In the genomic region with DNA sequence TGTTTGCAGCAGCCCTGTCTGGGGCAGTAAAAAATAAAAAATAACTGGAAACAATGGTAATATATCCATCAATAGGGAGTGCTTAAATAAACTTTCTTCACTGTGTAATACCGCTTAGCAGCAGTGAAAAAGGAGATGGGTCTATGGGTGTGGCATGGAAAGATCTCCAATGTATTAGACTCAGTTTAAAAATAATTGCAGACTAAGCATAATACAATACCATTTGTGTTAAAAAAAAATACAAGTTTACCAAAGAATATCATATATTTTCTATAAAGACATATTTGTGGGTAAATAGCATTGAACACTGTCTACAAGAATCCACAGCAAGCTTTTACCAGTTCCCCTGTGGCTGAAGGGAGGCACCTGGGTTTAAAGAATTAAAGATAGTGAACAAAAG, we compare ENCODE assay signal across 10 cellular contexts. TPM values are rescaled to one million over a fixed set of nuclear protein-coding genes. Genes with fewer than 3 reads are reported as not detected.
DNase-seq lines count a peak whose midpoint lies in the region; ATAC-seq and TF ChIP-seq lines count a peak whose summit lies in the region.
"Had no signal": no experiment of that assay in that cellular context is flagged by ENCODE, and none has a peak within 500 bp of the region (broad histone marks: within the 10 kb centered on the region; RNA-seq: fewer than 3 reads in every experiment).

No MANE protein-coding gene starts in this region.

- no peaks in the 10 kb centered on the region for H3K9me3 Mint-ChIP-seq in activated T-cell treated with anti-CD3 and anti-CD28 coated beads, Interleukin-2, amount 50 U/mL, for 4 hours
- H3K9me3 Mint-ChIP-seq in progenitor cell of endocrine pancreas (ENCODE audit: low read depth) = no peaks in the 10 kb centered on the region
- H3K9me3 Mint-ChIP-seq in WTC11 = no peaks in the 10 kb centered on the region

- H3K9me3 ChIP-seq in Loucy (ENCODE audit: insufficient read depth, low read depth, low read length) (no peaks in the 10 kb centered on the region), adipocyte (ENCODE audit: control insufficient read depth, low read length) (no peaks in the 10 kb centered on the region)

- H3K4me3 ChIP-seq in Loucy (ENCODE audit: low read length, poor library complexity, severe bottlenecking) (no peak overlapping the region), adipocyte (ENCODE audit: low read length) (no peak overlapping the region)

- no peaks in the 10 kb centered on the region for H3K36me3 Mint-ChIP-seq in activated T-cell treated with anti-CD3 and anti-CD28 coated beads, Interleukin-2, amount 50 U/mL, for 4 hours (ENCODE audit: insufficient read depth)
- H3K36me3 Mint-ChIP-seq in progenitor cell of endocrine pancreas (ENCODE audit: insufficient read depth) (no peaks in the 10 kb centered on the region), WTC11 (no peaks in the 10 kb centered on the region)

- H3K4me1 ChIP-seq in Loucy (ENCODE audit: insufficient read depth, low read length, poor library complexity, severe bottlenecking) = peaks cover 38% of the 10 kb centered on the region
- H3K4me1 ChIP-seq in adipocyte (ENCODE audit: control insufficient read depth, insufficient read depth, low read length) = peaks cover 16% of the 10 kb centered on the region

- POLR2A ChIA-PET in WTC11 (lab: Charles Lee) = no interaction called here

- DNase-seq in activated T-cell treated with anti-CD3 and anti-CD28 coated beads, Interleukin-2, amount 50 U/mL, for 4 hours = no peak
- DNase-seq in activated T-cell treated with anti-CD3 and anti-CD28 coated beads for 4 hours (no peak), adipocyte (ENCODE audit: low read depth) (no peak), progenitor cell of endocrine pancreas (ENCODE audit: low spot score, unreplicated experiment) (no peak), WTC11 (ENCODE audit: low spot score) (no peak)
- DNase-seq: NCI-H2107, SIG-M5 had no signal

- no peaks in the 10 kb centered on the region for H3K27me3 Mint-ChIP-seq in activated T-cell treated with anti-CD3 and anti-CD28 coated beads, Interleukin-2, amount 50 U/mL, for 4 hours (ENCODE audit: low read depth)
- H3K27me3 Mint-ChIP-seq in progenitor cell of endocrine pancreas (no peaks in the 10 kb centered on the region), WTC11 (ENCODE audit: low read depth) (peaks cover 13% of the 10 kb centered on the region)

- H3K79me2 ChIP-seq in Loucy (ENCODE audit: insufficient read depth, low read length) = peaks cover 30% of the 10 kb centered on the region

- no peaks in the 10 kb centered on the region for H3K27me3 ChIP-seq in Loucy (ENCODE audit: insufficient read depth, low read length, poor library complexity, severe bottlenecking)
- no peaks in the 10 kb centered on the region for H3K27me3 ChIP-seq in adipocyte (replicated peaks; ENCODE audit: control insufficient read depth, insufficient read depth, low read length)

- TF ChIP-seq CTCF in Loucy (conservative IDR thresholded peaks at IDR 0.05; ENCODE audit: low read length) (no peak), progenitor cell of endocrine pancreas (IDR thresholded peaks at IDR 0.05; ENCODE audit: unreplicated experiment) (no peak), WTC11 (IDR thresholded peaks at IDR 0.05) (no peak)

- H3K36me3 ChIP-seq in Loucy (ENCODE audit: insufficient read depth, low read length) (no peaks in the 10 kb centered on the region), adipocyte (ENCODE audit: control insufficient read depth, insufficient read depth, low read length, severe bottlenecking) (no peaks in the 10 kb centered on the region)

- H3K27ac Mint-ChIP-seq in progenitor cell of endocrine pancreas = no peak overlapping the region
- H3K27ac Mint-ChIP-seq in WTC11 = no peak overlapping the region

- peaks cover 29% of the 10 kb centered on the region for H3K4me1 Mint-ChIP-seq in activated T-cell treated with anti-CD3 and anti-CD28 coated beads, Interleukin-2, amount 50 U/mL, for 4 hours (ENCODE audit: low read depth)
- H3K4me1 Mint-ChIP-seq in progenitor cell of endocrine pancreas (ENCODE audit: low read depth) (peaks cover 25% of the 10 kb centered on the region), WTC11 (peaks cover 27% of the 10 kb centered on the region)

- H3K9me2 ChIP-seq in Loucy (replicated peaks; ENCODE audit: low read depth, low read length) = no peaks in the 10 kb centered on the region

- peak overlapping the region; percentile 97 for H3K4me2 ChIP-seq in Loucy (ENCODE audit: low read depth, low read length, poor library complexity, severe bottlenecking)

- CTCF ChIA-PET in WTC11 (lab: Charles Lee) = interaction anchor here (1.1 to 11.6 kb wide), 3 partner anchors 9 to 185 kb away, joined by 4 to 112 read pairs (median 25); no protein-coding TSS in a partner anchor

- H3K4me3 Mint-ChIP-seq in activated T-cell treated with anti-CD3 and anti-CD28 coated beads, Interleukin-2, amount 50 U/mL, for 4 hours = peak overlapping the region; percentile 78
- H3K4me3 Mint-ChIP-seq in progenitor cell of endocrine pancreas (ENCODE audit: low read depth) (peak overlapping the region; percentile 71), WTC11 (no peak overlapping the region)

- no peak for ATAC-seq in activated T-cell treated with anti-CD3 and anti-CD28 coated beads, Interleukin-2, amount 50 U/mL, for 4 hours
- ATAC-seq in HG02981 (IDR thresholded peaks at IDR 0.05; ENCODE audit: unreplicated experiment) (no peak), WTC11 (no peak), HG03139 (IDR thresholded peaks at IDR 0.05; ENCODE audit: unreplicated experiment) (no peak)

- peaks cover 13% of the 10 kb centered on the region for H4K20me1 ChIP-seq in Loucy (ENCODE audit: insufficient read depth, low read length, poor library complexity, severe bottlenecking)

- no peak overlapping the region for H2AFZ ChIP-seq in Loucy (ENCODE audit: low read length)

- H3F3A ChIP-seq in Loucy (ENCODE audit: low read depth) = no peaks in the 10 kb centered on the region

- H3K9ac ChIP-seq in Loucy (ENCODE audit: low read depth, low read length, poor library complexity, severe bottlenecking) (peak overlapping the region; percentile 69), adipocyte (ENCODE audit: low read length) (peak overlapping the region; percentile 84)

TF ChIP-seq in WTC11, 78 proteins besides CTCF, POLR2A, EP300 and RAD21:
- TF ChIP-seq ZNF396 (CRISPR knock-in tag; IDR thresholded peaks at IDR 0.05; ENCODE audit: borderline replicate concordance) = no peak
- TF ChIP-seq GABPB1 (CRISPR knock-in tag; IDR thresholded peaks at IDR 0.05) = no peak
- no peak for TF ChIP-seq JUN (CRISPR knock-in tag; IDR thresholded peaks at IDR 0.05)
- TF ChIP-seq FOXP1 (CRISPR knock-in tag; IDR thresholded peaks at IDR 0.05; ENCODE audit: borderline replicate concordance) = no peak
- no peak for TF ChIP-seq NR3C1 (CRISPR knock-in tag; conservative IDR thresholded peaks at IDR 0.05; ENCODE audit: low read depth)
- no peak for TF ChIP-seq CREM (CRISPR knock-in tag; IDR thresholded peaks at IDR 0.05)
- TF ChIP-seq, protein P1, sequence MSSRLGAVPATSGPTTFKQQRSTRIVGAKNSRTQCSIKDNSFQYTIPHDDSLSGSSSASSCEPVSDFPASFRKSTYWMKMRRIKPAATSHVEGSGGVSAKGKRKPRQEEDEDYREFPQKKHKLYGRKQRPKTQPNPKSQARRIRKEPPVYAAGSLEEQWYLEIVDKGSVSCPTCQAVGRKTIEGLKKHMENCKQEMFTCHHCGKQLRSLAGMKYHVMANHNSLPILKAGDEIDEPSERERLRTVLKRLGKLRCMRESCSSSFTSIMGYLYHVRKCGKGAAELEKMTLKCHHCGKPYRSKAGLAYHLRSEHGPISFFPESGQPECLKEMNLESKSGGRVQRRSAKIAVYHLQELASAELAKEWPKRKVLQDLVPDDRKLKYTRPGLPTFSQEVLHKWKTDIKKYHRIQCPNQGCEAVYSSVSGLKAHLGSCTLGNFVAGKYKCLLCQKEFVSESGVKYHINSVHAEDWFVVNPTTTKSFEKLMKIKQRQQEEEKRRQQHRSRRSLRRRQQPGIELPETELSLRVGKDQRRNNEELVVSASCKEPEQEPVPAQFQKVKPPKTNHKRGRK (CRISPR knock-in tag; IDR thresholded peaks at IDR 0.05; ENCODE audit: borderline replicate concordance) = no peak
- no peak for TF ChIP-seq ZNF671 (CRISPR knock-in tag; IDR thresholded peaks at IDR 0.05)
TF ChIP-seq in WTC11: peak in this region for 0.

RNA-seq across cellular contexts. Expression of a gene that starts 1.0 kb away (rescaled TPM):
- 10 to 100 TPM; 42.4 to 53.9 (median 44.7) TPM for total RNA-seq in activated T-cell treated with anti-CD3 and anti-CD28 coated beads, Interleukin-2, amount 50 U/mL, for 4 hours
- total RNA-seq in progenitor cell of endocrine pancreas = 60.4 and 72.2 TPM in 2 replicates
- total RNA-seq in WTC11 (2021) = 4.6 to 7.9 TPM (median 7.5 TPM) in 3 replicates
